Comparison of ENCODE assay signal across 9 cellular contexts in the genomic region with DNA sequence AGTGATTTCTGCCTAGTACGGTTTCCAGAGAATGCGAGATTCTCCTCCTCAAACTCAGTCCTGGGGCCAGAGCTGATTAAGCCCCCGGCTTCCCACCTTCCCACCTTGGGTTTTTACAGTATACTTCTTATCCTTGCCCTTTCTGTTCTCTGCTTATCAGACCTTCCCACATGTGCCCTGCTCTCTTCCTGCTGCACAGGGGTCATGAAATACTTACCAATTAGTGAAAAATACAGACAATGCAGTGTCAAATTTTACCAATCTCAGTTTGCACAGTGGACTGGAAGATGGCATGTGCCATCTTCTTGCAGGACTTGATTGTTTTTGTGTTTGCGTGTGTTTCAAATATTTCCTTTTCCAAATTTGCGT. TPM values are rescaled to one million over a fixed set of nuclear protein-coding genes. Genes with fewer than 3 reads are reported as not detected.
DNase-seq lines count a peak whose midpoint lies in the region; ATAC-seq and TF ChIP-seq lines count a peak whose summit lies in the region.
"Had no signal": no experiment of that assay in that cellular context is flagged by ENCODE, and none has a peak within 500 bp of the region (broad histone marks: within the 10 kb centered on the region; RNA-seq: fewer than 3 reads in every experiment).

No MANE protein-coding gene starts in this region.

- DNase-seq in CD14-positive monocyte (ENCODE audit: low spot score) (no peak), IMR-90 (no peak), mesenchymal stem cell (no peak), cerebellar nuclear complex (lab: John Stamatoyannopoulos, UW) (no peak), GM10266 (ENCODE audit: extremely low spot score) (no peak)
- no peak for DNase-seq in activated naive CD4-positive, alpha-beta T cell treated with anti-CD3 and anti-CD28 coated beads, Interleukin-2, amount 50 U/mL, for 72 hours (ENCODE audit: low spot score in 2 of 2)
- DNase-seq in activated effector memory CD4-positive, alpha-beta T cell treated with anti-CD3 and anti-CD28 coated beads, Interleukin-2, amount 50 U/mL, for 16 hours: no peak
- no peak for DNase-seq in central memory CD4-positive, alpha-beta T cell
- DNase-seq: stimulated activated CD4-positive, alpha-beta T cell treated with anti-CD3 and anti-CD28 coated beads, Interleukin-2, amount 100 ng/mL, for 48 hours had no signal

- no peak overlapping the region for H3K9ac ChIP-seq in IMR-90 (ENCODE audit: low read depth, low read length)
- no peak overlapping the region for H3K9ac ChIP-seq in mesenchymal stem cell (ENCODE audit: low read length)

- H3K9me3 ChIP-seq in IMR-90 (ENCODE audit: control insufficient read depth, insufficient read depth, low read length) (no peaks in the 10 kb centered on the region), mesenchymal stem cell (ENCODE audit: control insufficient read depth, low read length) (no peaks in the 10 kb centered on the region)

- peak overlapping the region; percentile 76 for H2AK5ac ChIP-seq in IMR-90 (ENCODE audit: low read depth, low read length)
- no peak overlapping the region for H2AK5ac ChIP-seq in mesenchymal stem cell (ENCODE audit: low read length, severe bottlenecking)

- no peak overlapping the region for H2BK20ac ChIP-seq in IMR-90 (ENCODE audit: low read depth, low read length)

- H3K4me2 ChIP-seq in IMR-90 (ENCODE audit: low read depth, low read length) (no peak overlapping the region), mesenchymal stem cell (ENCODE audit: low read length, poor library complexity, severe bottlenecking) (no peak overlapping the region)

- in situ Hi-C loops in IMR-90 (cut with MboI; ENCODE audit: low sequenced_read_pairs): no loop called here

- H3K4ac ChIP-seq in IMR-90 (ENCODE audit: low read depth, low read length) (no peak overlapping the region), mesenchymal stem cell (ENCODE audit: low read depth in 1 of 2, low read length in 2 of 2) (no peak overlapping the region)

- no peak overlapping the region for H2BK5ac ChIP-seq in IMR-90 (ENCODE audit: low read depth, low read length, poor library complexity, severe bottlenecking)
- H2BK5ac ChIP-seq in mesenchymal stem cell (ENCODE audit: low read depth, low read length, poor library complexity, severe bottlenecking): no peak overlapping the region

- H3K4me1 Mint-ChIP-seq in CD14-positive monocyte: peaks cover 76% of the 10 kb centered on the region

- BruUV-seq in IMR-90 (replicated peaks; lab: Mats Ljungman, UMichigan): no TSS peak

- H3K27ac ChIP-seq in IMR-90 (ENCODE audit: insufficient read depth, low read length): no peak overlapping the region
- H3K27ac ChIP-seq in mesenchymal stem cell (ENCODE audit: low read length, poor library complexity, severe bottlenecking): no peak overlapping the region

- H3K4me1 ChIP-seq in IMR-90 (ENCODE audit: control insufficient read depth, insufficient read depth, low read length): peaks cover 24% of the 10 kb centered on the region
- peaks cover 7% of the 10 kb centered on the region for H3K4me1 ChIP-seq in mesenchymal stem cell (ENCODE audit: control insufficient read depth, insufficient read depth, low read depth, low read length)

- H2BK15ac ChIP-seq in IMR-90 (ENCODE audit: low read depth, low read length): 0 out of 3 replicates have a peak overlapping the region, but pooled peaks have one; percentile 64
- no peak overlapping the region for H2BK15ac ChIP-seq in mesenchymal stem cell (ENCODE audit: low read depth, poor library complexity, severe bottlenecking)

- H3K36me3 ChIP-seq in IMR-90 (ENCODE audit: control insufficient read depth, insufficient read depth, low read length) (no peaks in the 10 kb centered on the region), mesenchymal stem cell (ENCODE audit: control insufficient read depth in 1 of 2, insufficient read depth in 2 of 2, low read depth in 1 of 2, low read length in 2 of 2) (no peaks in the 10 kb centered on the region)

- H3K4me3 Mint-ChIP-seq in CD14-positive monocyte: no peak overlapping the region

- H3K36me3 Mint-ChIP-seq in CD14-positive monocyte: peaks cover 21 to 24% of the 10 kb centered on the region in 2 donors
- H3K36me3 Mint-ChIP-seq in activated naive CD4-positive, alpha-beta T cell treated with anti-CD3 and anti-CD28 coated beads, Interleukin-2, amount 50 U/mL, for 72 hours: peaks cover 0 to 36% of the 10 kb centered on the region in 2 donors

- H4K20me1 ChIP-seq in IMR-90 (ENCODE audit: insufficient read depth, low read length): peaks cover 39% of the 10 kb centered on the region

- POLR2A ChIA-PET in IMR-90 (lab: Charles Lee; ENCODE audit: unreplicated experiment): interaction anchor here (0.7 kb wide), 1 partner anchor 10 kb away, joined by 3 read pairs; no protein-coding TSS in a partner anchor

- no peak overlapping the region for H4K91ac ChIP-seq in IMR-90 (ENCODE audit: insufficient read depth, low read depth, low read length)
- no peak overlapping the region for H4K91ac ChIP-seq in mesenchymal stem cell (ENCODE audit: low read length)

- H3K27ac Mint-ChIP-seq in CD14-positive monocyte: peak overlapping the region in 5 of 7 donors; percentile 78 to 92 (median 85)
- peak overlapping the region; percentile 88 to 96 for H3K27ac Mint-ChIP-seq in activated naive CD4-positive, alpha-beta T cell treated with anti-CD3 and anti-CD28 coated beads, Interleukin-2, amount 50 U/mL, for 72 hours

- H3K79me1 ChIP-seq in IMR-90 (ENCODE audit: low read depth in 1 of 2, low read length in 2 of 2) (peaks cover 33 to 86% of the 10 kb centered on the region in 2 experiments), mesenchymal stem cell (replicated peaks; ENCODE audit: low read length, poor library complexity, severe bottlenecking) (peaks cover 34% of the 10 kb centered on the region)

- no peak overlapping the region for H2BK12ac ChIP-seq in mesenchymal stem cell (ENCODE audit: low read length in 2 of 2)

- no peaks in the 10 kb centered on the region for H3K27me3 ChIP-seq in IMR-90 (ENCODE audit: control insufficient read depth, insufficient read depth, low read length)
- no peaks in the 10 kb centered on the region for H3K27me3 ChIP-seq in mesenchymal stem cell (ENCODE audit: control insufficient read depth in 1 of 2, insufficient read depth in 1 of 2, low read length in 2 of 2)

- TF ChIP-seq RAD21 in IMR-90 (IDR thresholded peaks at IDR 0.05; ENCODE audit: low read length): no peak

- H2BK120ac ChIP-seq in IMR-90 (ENCODE audit: low read depth, low read length): no peak overlapping the region
- no peak overlapping the region for H2BK120ac ChIP-seq in mesenchymal stem cell (ENCODE audit: low read depth, low read length)

- CTCF ChIA-PET in IMR-90 (lab: Yijun Ruan, JAX): no interaction called here

- H2AK9ac ChIP-seq in IMR-90 (replicated peaks; ENCODE audit: low read depth, low read length, poor library complexity): no peak overlapping the region

- H4K5ac ChIP-seq in IMR-90 (ENCODE audit: low read depth, low read length): no peak overlapping the region

- H3K23ac ChIP-seq in IMR-90 (ENCODE audit: low read depth, low read length): no peak overlapping the region
- H3K23ac ChIP-seq in mesenchymal stem cell (ENCODE audit: low read length in 2 of 2): no peak overlapping the region

- TF ChIP-seq CTCF in CD14-positive monocyte (IDR thresholded peaks at IDR 0.05): no peak
- no peak for TF ChIP-seq CTCF in IMR-90 (conservative IDR thresholded peaks at IDR 0.05; ENCODE audit: low read depth, low read length)
- no peak for TF ChIP-seq CTCF in GM10266 (IDR thresholded peaks at IDR 0.05; ENCODE audit: control insufficient read depth, insufficient read depth, low read depth, missing control alignments)

- peaks cover 0 to 2% (median 0%) of the 10 kb centered on the region in 7 donors for H3K9me3 Mint-ChIP-seq in CD14-positive monocyte
- no peaks in the 10 kb centered on the region for H3K9me3 Mint-ChIP-seq in activated naive CD4-positive, alpha-beta T cell treated with anti-CD3 and anti-CD28 coated beads, Interleukin-2, amount 50 U/mL, for 72 hours

- intact Hi-C loops in CD14-positive monocyte (cut with micrococcal nuclease) (no loop called here), IMR-90 (cut with micrococcal nuclease) (no loop called here)

- peak overlapping the region in 1 of 2 experiments; percentile 62; a peak in 2 of 4 replicates for H4K8ac ChIP-seq in IMR-90 (ENCODE audit: low read depth in 2 of 2, low read length in 2 of 2)
- H4K8ac ChIP-seq in mesenchymal stem cell (ENCODE audit: low read length): peak overlapping the region; percentile 5

- H2AFZ ChIP-seq in IMR-90 (replicated peaks; ENCODE audit: low read length, poor library complexity) (no peak overlapping the region), mesenchymal stem cell (ENCODE audit: low read depth, low read length) (no peak overlapping the region)

- no peak for ATAC-seq in IMR-90 (ENCODE audit: low read depth)
- no peak for ATAC-seq in activated naive CD4-positive, alpha-beta T cell treated with anti-CD3 and anti-CD28 coated beads, Interleukin-2, amount 50 U/mL, for 72 hours

- H3K9me1 ChIP-seq in IMR-90 (ENCODE audit: insufficient read depth, low read length): peaks cover 31% of the 10 kb centered on the region

- dilution Hi-C loops in IMR-90 (cut with HindIII; ENCODE audit: low sequenced_read_pairs, unreplicated experiment): no loop called here

- no peak for TF ChIP-seq POLR2A in IMR-90 (IDR thresholded peaks at IDR 0.05; ENCODE audit: low read depth, low read length)

- peaks cover 0 to 2% (median 0%) of the 10 kb centered on the region in 3 donors for H3K27me3 Mint-ChIP-seq in CD14-positive monocyte (ENCODE audit: low read depth in 3 of 3)

- WGBS in IMR-90 (ENCODE audit: extremely low coverage in 2 of 2, insufficient read length in 1 of 2), 2 experiments: no CpG with 5 or more reads among the region's 5 CpGs
- whole genome bisulfite sequencing in mesenchymal stem cell: 91% methylated on average over 4 of the region's 5 CpGs

- no peak overlapping the region for H3K56ac ChIP-seq in IMR-90 (ENCODE audit: extremely low read depth, insufficient read depth, low read length)

- H3K18ac ChIP-seq in IMR-90 (ENCODE audit: low read depth, low read length): no peak overlapping the region
- no peak overlapping the region for H3K18ac ChIP-seq in mesenchymal stem cell (ENCODE audit: low read depth in 1 of 2, low read length in 2 of 2)

- no peak overlapping the region for H3K4me3 ChIP-seq in IMR-90 (ENCODE audit: insufficient read depth, low read depth, low read length)
- H3K4me3 ChIP-seq in mesenchymal stem cell (ENCODE audit: insufficient read depth in 1 of 2, low read depth in 1 of 2, low read length in 2 of 2): no peak overlapping the region

- no peak overlapping the region for H3K14ac ChIP-seq in IMR-90 (replicated peaks; ENCODE audit: low read depth, low read length)
- no peak overlapping the region for H3K14ac ChIP-seq in mesenchymal stem cell (ENCODE audit: low read length in 2 of 2)

RNA-seq across cellular contexts. Expression of a gene that starts 14.7 kb away (rescaled TPM):
- 10 to 100 TPM; 17.3 to 30.1 TPM for polyA plus RNA-seq in CD14-positive monocyte
- total RNA-seq in IMR-90 (2012; rRNA removed): 2.3 and 2.5 TPM in 2 replicates
- polyA plus RNA-seq in IMR-90 (2012; rRNA removed): 10.1 and 10.4 TPM in 2 replicates
- 5.9 and 7.7 TPM in 2 replicates for polyA plus RNA-seq in IMR-90 (2012; cell fraction: cytosol; rRNA removed)
- 21.8 and 29.0 TPM in 2 replicates for polyA plus RNA-seq in IMR-90 (2012; cell fraction: nucleus; rRNA removed; ENCODE audit: low replicate concordance)
- 10 to 100 TPM; 54.1 to 98.6 TPM for total RNA-seq in activated naive CD4-positive, alpha-beta T cell treated with anti-CD3 and anti-CD28 coated beads, Interleukin-2, amount 50 U/mL, for 72 hours
- 8.9 TPM for polyA plus RNA-seq in mesenchymal stem cell (2013, experiment 1 of 2)
- polyA plus RNA-seq in mesenchymal stem cell (2013, experiment 2 of 2): 9.1 TPM

RNA-seq across cellular contexts. Expression of a gene that starts 51.4 kb away (rescaled TPM):
- not detected for polyA plus RNA-seq in CD14-positive monocyte
- total RNA-seq in IMR-90 (2012; rRNA removed): not detected in 2 replicates
- not detected in 2 replicates for polyA plus RNA-seq in IMR-90 (2012; rRNA removed)
- polyA plus RNA-seq in IMR-90 (2012; cell fraction: cytosol; rRNA removed): not detected in 2 replicates
- polyA plus RNA-seq in IMR-90 (2012; cell fraction: nucleus; rRNA removed; ENCODE audit: low replicate concordance): not detected in 2 replicates
- total RNA-seq in activated naive CD4-positive, alpha-beta T cell treated with anti-CD3 and anti-CD28 coated beads, Interleukin-2, amount 50 U/mL, for 72 hours: not detected
- polyA plus RNA-seq in mesenchymal stem cell (2013, experiment 1 of 2): not detected
- not detected for polyA plus RNA-seq in mesenchymal stem cell (2013, experiment 2 of 2)

Comparison
In these comparisons a context has a peak if more than half of its experiments do, and no peak if none do; other contexts are left out.
1. RNA of a gene that starts 14.7 kb away (total RNA-seq): 54.1 to 98.6 TPM in activated naive CD4-positive, alpha-beta T cell treated with anti-CD3 and anti-CD28 coated beads, Interleukin-2, amount 50 U/mL, for 72 hours; 2.3 to 2.5 TPM in IMR-90; every median in the first group is over 10 times any median in the second.